ENCODE assay signal across 8 cellular contexts in the genomic region with DNA sequence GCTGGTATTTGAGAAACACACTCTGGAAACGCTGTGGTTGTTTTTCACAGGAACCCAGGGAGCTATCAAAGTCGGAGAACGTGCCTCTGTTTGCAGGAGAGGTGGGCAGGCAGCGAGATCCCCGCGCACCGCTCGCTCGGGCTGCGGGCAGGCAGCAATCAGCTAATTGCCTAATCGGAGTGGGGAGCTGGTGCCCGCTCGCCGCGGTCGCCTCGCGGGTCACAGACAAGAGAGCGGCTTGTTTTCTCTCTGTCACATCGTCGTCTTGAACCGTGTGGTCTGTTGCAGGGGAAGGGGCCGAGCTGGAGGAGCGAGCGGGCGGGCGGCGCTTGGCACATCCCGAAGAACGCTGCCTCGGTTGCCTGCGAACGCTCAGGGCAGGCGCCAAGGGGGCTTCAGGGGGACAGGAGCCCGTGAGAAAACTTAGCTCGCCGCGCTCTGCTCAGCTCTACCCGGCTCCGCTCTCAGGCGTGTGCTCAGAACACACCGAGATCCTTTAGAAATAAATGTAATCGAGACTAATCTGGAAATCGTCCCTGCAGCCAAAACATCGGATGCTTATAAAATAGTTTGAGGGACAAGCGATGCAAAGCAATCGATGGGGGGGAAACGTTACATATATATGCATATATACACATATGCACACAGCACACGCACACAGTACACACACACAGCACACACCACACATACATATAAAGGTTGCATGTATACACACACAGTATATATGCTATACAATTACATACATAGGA.
DNase-seq lines count a peak whose midpoint lies in the region; ATAC-seq and TF ChIP-seq lines count a peak whose summit lies in the region.

No MANE protein-coding gene starts in this region.

- ATAC-seq in psoas muscle (peak in 2 of 4 donors; percentile 37 to 63), HG03460 (IDR thresholded peaks at IDR 0.05; ENCODE audit: unreplicated experiment) (no peak), HG02870 (IDR thresholded peaks at IDR 0.05; ENCODE audit: unreplicated experiment) (no peak), HG02885 (IDR thresholded peaks at IDR 0.05; ENCODE audit: poor library complexity, unreplicated experiment) (no peak)

- in situ Hi-C loops in G401 (cut with HindIII; ENCODE audit: low sequenced_read_pairs), result no loop called here

- H3K27ac ChIP-seq in SK-N-MC (no peak overlapping the region), left ventricle myocardium inferior (replicated peaks) (no peak overlapping the region), psoas muscle (no peak overlapping the region)

- H3K36me3 ChIP-seq in SK-N-MC (ENCODE audit: insufficient read depth, low read length), result no peaks in the 10 kb centered on the region
- H3K36me3 ChIP-seq in left ventricle myocardium inferior, result no peaks in the 10 kb centered on the region
- H3K36me3 ChIP-seq in psoas muscle (ENCODE audit: insufficient read depth in 1 of 2, low read depth in 1 of 2), result no peaks in the 10 kb centered on the region

- H3K4me3 ChIP-seq in SK-N-MC, result peak overlapping the region; percentile 58
- peak overlapping the region; percentile 60 for H3K4me3 ChIP-seq in left ventricle myocardium inferior
- peak overlapping the region; percentile 57 for H3K4me3 ChIP-seq in psoas muscle

- H3K9ac ChIP-seq in SK-N-MC (ENCODE audit: insufficient read length), result no peak overlapping the region

- H3K27me3 ChIP-seq in left ventricle myocardium inferior (ENCODE audit: low read depth) (peaks cover 98% of the 10 kb centered on the region), psoas muscle (ENCODE audit: insufficient read depth in 3 of 3, low read length in 2 of 3) (peaks cover 0 to 77% (median 13%) of the 10 kb centered on the region in 3 donors)

- intact Hi-C loops in left ventricle myocardium inferior (cut with micrococcal nuclease) (no loop called here), psoas muscle (cut with DNase I) (no loop called here)

- H3K4me1 ChIP-seq in left ventricle myocardium inferior (peaks cover 13% of the 10 kb centered on the region), psoas muscle (peaks cover 8% of the 10 kb centered on the region)

- no peak for TF ChIP-seq CTCF in left ventricle myocardium inferior (IDR thresholded peaks at IDR 0.05; ENCODE audit: borderline replicate concordance)
- TF ChIP-seq CTCF in psoas muscle (IDR thresholded peaks at IDR 0.05), result no peak

- H3K9me3 ChIP-seq in SK-N-MC (ENCODE audit: low read depth, low read length), result no peaks in the 10 kb centered on the region
- peaks cover 9% of the 10 kb centered on the region for H3K9me3 ChIP-seq in left ventricle myocardium inferior (replicated peaks)
- no peaks in the 10 kb centered on the region for H3K9me3 ChIP-seq in psoas muscle

- WGBS in psoas muscle, 3 donors, result 5% methylated on average over 45 to 49 of the region's 49 CpGs

- peak; percentile 19 for DNase-seq in G401 (ENCODE audit: low spot score)
- no peak for DNase-seq in SK-N-MC (ENCODE audit: low read depth, low spot score)
- DNase-seq in left ventricle myocardium inferior, result no peak
- DNase-seq in psoas muscle, result peak in 1 of 2 donors; percentile 48
- no peak for DNase-seq in activated CD4-positive, CD25-positive, alpha-beta regulatory T cell (lab: John Stamatoyannopoulos, UW)
